In genomic region chr19:44770550-44771257, GRCh38 we compare ENCODE assay signal across 8 cellular contexts. TPM values are rescaled to one million over a fixed set of nuclear protein-coding genes. Genes with fewer than 3 reads are reported as not detected.
A peak's percentile ranks its signal among the peaks of the same experiment; 100 is the strongest.
DNase-seq lines count a peak whose midpoint lies in the region; FAIRE-seq and TF ChIP-seq lines count a peak whose summit lies in the region.

No MANE protein-coding gene starts in this region.

- H3K4me1 ChIP-seq in SJCRH30 (peaks cover 32% of the 10 kb centered on the region), tibial nerve (peaks cover 0 to 9% (median 0%) of the 10 kb centered on the region in 4 donors)

- H3K27me3 Mint-ChIP-seq in HFFc6 (ENCODE audit: insufficient read depth) = peaks cover 2% of the 10 kb centered on the region; the same call in 1 of the 2 replicates
- no peaks in the 10 kb centered on the region for H3K27me3 Mint-ChIP-seq in osteocyte (ENCODE audit: unreplicated experiment)

- peak; percentile 84 for DNase-seq in GM04504 (ENCODE audit: low read depth)
- peak; percentile 88 for DNase-seq in HFFc6
- DNase-seq in NAMALWA (ENCODE audit: low spot score) = peak; percentile 98
- DNase-seq in SJCRH30 = peak; percentile 94 to 97
- peak; percentile 98 for DNase-seq in activated gamma-delta T cell treated with Interleukin-2 at 50 U/mL for 16 hours
- peak; percentile 68 to 90 for DNase-seq in frontal cortex (ENCODE audit: low spot score in 2 of 2)
- DNase-seq in osteocyte (ENCODE audit: extremely low spot score, unreplicated experiment) = peak; percentile 94
- DNase-seq in tibial nerve (ENCODE audit: low spot score in 2 of 2) = peak; percentile 84 to 94

- peak overlapping the region; percentile 66; the same call in 1 of the 2 replicates for H3K27ac Mint-ChIP-seq in HFFc6
- peak overlapping the region; percentile 38 for H3K27ac Mint-ChIP-seq in osteocyte (ENCODE audit: unreplicated experiment)

- H3K27me3 ChIP-seq in SJCRH30 = no peaks in the 10 kb centered on the region
- no peaks in the 10 kb centered on the region for H3K27me3 ChIP-seq in tibial nerve

- H3K4me3 Mint-ChIP-seq in HFFc6 (peak overlapping the region; percentile 80), osteocyte (ENCODE audit: unreplicated experiment) (no peak overlapping the region)

- H3K9me3 Mint-ChIP-seq in HFFc6 (no peaks in the 10 kb centered on the region), osteocyte (ENCODE audit: unreplicated experiment) (no peaks in the 10 kb centered on the region)

- H3K4me3 ChIP-seq in SJCRH30 = no peak overlapping the region
- H3K4me3 ChIP-seq in tibial nerve = no peak overlapping the region

- H3K9me3 ChIP-seq in SJCRH30 (replicated peaks) (0 out of 2 replicates have a peak, but pooled peaks cover 3% of the 10 kb centered on the region), tibial nerve (peaks cover 0 to 2% (median 0%) of the 10 kb centered on the region in 4 donors)

- no peak for FAIRE-seq in frontal cortex (lab: Jason Lieb, UNC)

- H3K36me3 Mint-ChIP-seq in HFFc6 (ENCODE audit: low read depth) (no peaks in the 10 kb centered on the region; the same call in 1 of the 2 replicates), osteocyte (ENCODE audit: unreplicated experiment) (no peaks in the 10 kb centered on the region)

- peak; percentile 97 for TF ChIP-seq CTCF in HFFc6 (IDR thresholded peaks at IDR 0.05)
- peak; percentile 90 for TF ChIP-seq CTCF in osteocyte (IDR thresholded peaks at IDR 0.05)
- peak; percentile 74 to 92 (median 87) for TF ChIP-seq CTCF in tibial nerve (IDR thresholded peaks at IDR 0.05)

- TF ChIP-seq EP300 in tibial nerve (IDR thresholded peaks at IDR 0.05) = peak; percentile 24 to 29

- TF ChIP-seq POLR2A in tibial nerve (IDR thresholded peaks at IDR 0.05) = no peak

- H3K36me3 ChIP-seq in SJCRH30 (no peaks in the 10 kb centered on the region), tibial nerve (no peaks in the 10 kb centered on the region)

- peaks cover 43% of the 10 kb centered on the region for H3K4me1 Mint-ChIP-seq in HFFc6 (ENCODE audit: low read depth)
- peaks cover 14% of the 10 kb centered on the region for H3K4me1 Mint-ChIP-seq in osteocyte (ENCODE audit: unreplicated experiment)

- H3K27ac ChIP-seq in SJCRH30 (no peak overlapping the region), tibial nerve (no peak overlapping the region)

- 14 to 15% methylated on average over 15 of the region's 15 CpGs for WGBS in tibial nerve, 2 donors

RNA-seq across cellular contexts. Expression of gene CBLC, which starts 7.0 kb away (rescaled TPM):
- total RNA-seq in HFFc6 (2021; fragmentation: NEBNext Ultra II Directional; extraction: Animal tissue kit (Norgen Biotek cat#: 25700)) = not detected
- not detected in 2 replicates for total RNA-seq in SJCRH30 (2014; rRNA removed; shearing (Covaris generic))
- total RNA-seq in frontal cortex = not detected
- total RNA-seq in osteocyte = not detected in 2 replicates
- not detected for total RNA-seq in tibial nerve

RNA-seq across cellular contexts. Expression of gene BCL3, which starts 22.2 kb away (rescaled TPM):
- 10 to 100 TPM; 12.9 to 20.1 (median 16.7) TPM for total RNA-seq in HFFc6 (2021; fragmentation: NEBNext Ultra II Directional; extraction: Animal tissue kit (Norgen Biotek cat#: 25700))
- total RNA-seq in SJCRH30 (2014; rRNA removed; shearing (Covaris generic)) = 7.3 and 10.0 TPM in 2 replicates
- total RNA-seq in frontal cortex (0.41 TPM), osteocyte (12.7 and 15.3 TPM in 2 replicates), tibial nerve (10 to 100 TPM; 10.3 to 37.8 (median 18.0) TPM)

RNA-seq across cellular contexts. Expression of gene BCAM, which starts 38.2 kb away (rescaled TPM):
- 1 to 10 TPM; 5.5 to 6.2 (median 6.0) TPM for total RNA-seq in HFFc6 (2021; fragmentation: NEBNext Ultra II Directional; extraction: Animal tissue kit (Norgen Biotek cat#: 25700))
- 15.5 and 15.9 TPM in 2 replicates for total RNA-seq in SJCRH30 (2014; rRNA removed; shearing (Covaris generic))
- total RNA-seq in frontal cortex (5.7 TPM), osteocyte (8.8 and 9.9 TPM in 2 replicates), tibial nerve (100 to 1,000 TPM in 1 of 4 donors, 10 to 100 TPM in 3; 83.5 to 139 (median 90.9) TPM)
